23 cellular contexts compared by ENCODE assay signal in genomic region chr11:33001281-33001680, GRCh38.
"Had no signal": no experiment of that assay in that cellular context is flagged by ENCODE, and none has a peak within 500 bp of the region (broad histone marks: within the 10 kb centered on the region; RNA-seq: fewer than 3 reads in every experiment).

No MANE protein-coding gene starts in this region.

- DNase-seq: activated CD4-positive, alpha-beta T cell treated with anti-CD3 and anti-CD28 coated beads for 36 hours; activated CD4-positive, CD25-positive, alpha-beta regulatory T cell; activated CD8-positive, alpha-beta memory T cell treated with anti-CD3 and anti-CD28 coated beads for 24 hours; activated effector memory CD4-positive, alpha-beta T cell treated with Interleukin-2 at 50 U/mL for 16 hours; activated naive CD4-positive, alpha-beta T cell treated with Interleukin-2 at 50 U/mL for 16 hours; anterior cingulate cortex; cerebellar nuclear complex; colonic mucosa; effector CD8-positive, alpha-beta T cell; left cardiac atrium; left ventricle myocardium superior; naive thymus-derived CD4-positive, alpha-beta T cell; pancreas; retina; stimulated activated CD4-positive, alpha-beta T cell treated with anti-CD3 and anti-CD28 coated beads, Interleukin-15, amount 100 ng/mL, for 24 hours; stimulated activated CD4-positive, alpha-beta T cell treated with anti-CD3 and anti-CD28 coated beads, Interleukin-2, amount 100 ng/mL, for 24 hours; stimulated activated naive CD4-positive, alpha-beta T cell treated with Interleukin-2 at 50 U/mL for 16 hours; testis; transverse colon had no signal

- H2AFZ ChIP-seq: hepatocyte had no signal

- H3K27ac ChIP-seq: colonic mucosa, gastroesophageal sphincter, hepatocyte, pancreas, prostate gland, testis, transverse colon had no signal

- H3K4me1 ChIP-seq: colonic mucosa, pancreas, prostate gland, testis had no signal

- H3K9me3 ChIP-seq: colonic mucosa, gastroesophageal sphincter, pancreas, prostate gland, testis, transverse colon had no signal

- H3K27ac Mint-ChIP-seq: activated CD4-positive, alpha-beta T cell treated with anti-CD3 and anti-CD28 coated beads for 36 hours; activated naive CD8-positive, alpha-beta T cell; naive thymus-derived CD4-positive, alpha-beta T cell had no signal

- H3K36me3 ChIP-seq: colonic mucosa, gastroesophageal sphincter, pancreas, prostate gland, transverse colon had no signal

- H3K4me3 ChIP-seq: colonic mucosa, gastroesophageal sphincter, hepatocyte, pancreas, prostate gland, testis, transverse colon had no signal

- H3K27me3 ChIP-seq: colonic mucosa, gastroesophageal sphincter, hepatocyte, pancreas, testis, transverse colon had no signal

- ATAC-seq: activated CD4-positive, alpha-beta T cell treated with anti-CD3 and anti-CD28 coated beads for 36 hours; gastroesophageal sphincter; left cardiac atrium; left ventricle myocardium superior; naive thymus-derived CD4-positive, alpha-beta T cell; pancreas had no signal

- H3K4me3 Mint-ChIP-seq: activated CD4-positive, alpha-beta T cell treated with anti-CD3 and anti-CD28 coated beads for 36 hours; activated naive CD8-positive, alpha-beta T cell; naive thymus-derived CD4-positive, alpha-beta T cell had no signal

- H3K36me3 Mint-ChIP-seq: activated naive CD8-positive, alpha-beta T cell had no signal

- H3K4me2 ChIP-seq: hepatocyte had no signal
